26 cellular contexts compared by ENCODE assay signal in the genomic region with DNA sequence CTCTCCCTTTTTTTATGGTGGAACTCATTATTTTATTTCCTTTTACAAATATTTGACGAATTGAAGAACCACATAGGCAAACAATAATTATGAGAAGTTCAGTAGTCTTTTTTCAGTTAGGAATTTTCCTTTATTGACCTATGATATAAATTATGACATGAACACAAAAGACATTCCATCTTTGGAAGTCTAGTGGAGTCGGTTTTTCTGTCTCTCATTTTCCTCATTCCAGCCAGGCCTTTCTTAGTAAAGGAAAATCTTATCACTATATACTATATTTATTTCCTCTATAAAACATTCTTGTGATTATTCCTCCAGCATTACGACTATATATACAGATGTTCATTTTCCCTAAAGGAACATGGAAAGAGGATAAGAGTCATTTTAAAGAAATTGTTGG.
DNase-seq lines count a peak whose midpoint lies in the region; ATAC-seq, FAIRE-seq and TF ChIP-seq lines count a peak whose summit lies in the region.
"Had no signal": no experiment of that assay in that cellular context is flagged by ENCODE, and none has a peak within 500 bp of the region (broad histone marks: within the 10 kb centered on the region; RNA-seq: fewer than 3 reads in every experiment).

No MANE protein-coding gene starts in this region.

- 7% methylated on average over 3 of the region's 3 CpGs for WGBS in A549 (ENCODE audit: missing lambda C conversion rate)

- CTCF ChIA-PET in A549 (lab: Yijun Ruan, JAX): interaction anchor here (1.2 kb wide), 1 partner anchor 17 kb away, joined by 5 read pairs; no protein-coding TSS in a partner anchor
- CTCF ChIA-PET in PC-3 (lab: Charles Lee): no interaction called here

- FAIRE-seq in A549 (lab: Jason Lieb, UNC): no peak
- FAIRE-seq: GM12878, H1, RCC 7860 had no signal

- no peaks in the 10 kb centered on the region for H4K20me1 ChIP-seq in PC-3 (ENCODE audit: low read length)

- no peak for TF ChIP-seq POLR2A in A549 (IDR thresholded peaks at IDR 0.05; ENCODE audit: low read length)

- H3K4me2 ChIP-seq in A549 (peak overlapping the region; percentile 17; the same call in 2 of the 3 replicates), PC-3 (ENCODE audit: low read length) (peak overlapping the region; percentile 38)
- H3K4me2 ChIP-seq: KMS-11 had no signal

- H3K36me3 ChIP-seq in PC-3 (ENCODE audit: low read depth, low read length): no peaks in the 10 kb centered on the region
- H3K36me3 ChIP-seq: SJCRH30 had no signal

- intact Hi-C loops in PC-3 (cut with micrococcal nuclease): no loop called here

- H3K27me3 ChIP-seq in PC-3 (ENCODE audit: low read length): no peaks in the 10 kb centered on the region
- H3K27me3 ChIP-seq: SJCRH30 had no signal

- TF ChIP-seq EP300 in A549 (IDR thresholded peaks at IDR 0.05): no peak

- TF ChIP-seq CTCF in A549 (IDR thresholded peaks at IDR 0.05) (no peak), PC-3 (conservative IDR thresholded peaks at IDR 0.05; ENCODE audit: low read depth, low read length) (no peak), coronary artery (IDR thresholded peaks at IDR 0.05) (no peak), foreskin fibroblast (IDR thresholded peaks at IDR 0.05; ENCODE audit: low read depth, low read length) (no peak)

- POLR2A ChIA-PET in A549 (lab: Yijun Ruan, JAX) (no interaction called here), PC-3 (lab: Charles Lee; ENCODE audit: unreplicated experiment) (no interaction called here)

- no peak overlapping the region for H2AFZ ChIP-seq in PC-3 (ENCODE audit: low read length)

- H3K4me3 ChIP-seq in A549 (no peak overlapping the region), PC-3 (ENCODE audit: low read length) (no peak overlapping the region), coronary artery (peak overlapping the region; percentile 38), foreskin fibroblast (ENCODE audit: low read depth in 1 of 2, low read length in 2 of 2) (no peak overlapping the region)
- H3K4me3 ChIP-seq: GM12878, SJCRH30 had no signal

- H3F3A ChIP-seq in PC-3 (ENCODE audit: low read length, unreplicated experiment): no peaks in the 10 kb centered on the region

- H3K4me1 ChIP-seq in A549 (no peaks in the 10 kb centered on the region), PC-3 (ENCODE audit: insufficient read depth, low read length) (no peaks in the 10 kb centered on the region)

- DNase-seq in A549 (ENCODE audit: low read depth in 1 of 2, low spot score in 1 of 2): peak in 1 of 2 experiments; percentile 7
- peak; percentile 30 for DNase-seq in NCI-H1417 treated with DMSO at 0.1 percent for 48 hours (lab: John Stamatoyannopoulos, UW)
- DNase-seq in PC-3: no peak
- no peak for DNase-seq in coronary artery (ENCODE audit: low spot score)
- DNase-seq in activated gamma-delta T cell treated with Interleukin-2 at 50 U/mL for 16 hours: no peak
- DNase-seq in foreskin fibroblast: no peak
- DNase-seq in putamen (ENCODE audit: low spot score): no peak
- DNase-seq: C1 segment of cervical spinal cord; CD4-positive, alpha-beta memory T cell; COR-L47; DMS79; EL; GDM1; HCEC 1CT; NCI-H1105 treated with DMSO at 0.1 percent for 48 hours; NCI-H1694 treated with DMSO at 0.1 percent for 48 hours; NCI-H2107; NCI-H446; NCI-H524 treated with DMSO at 0.1 percent for 48 hours; SJCRH30; T-helper 2 cell had no signal

- TF ChIP-seq RAD21 in A549 (conservative IDR thresholded peaks at IDR 0.05 in 1 of 2, IDR thresholded peaks at IDR 0.05 in 1 of 2): no peak

- H3K9me3 ChIP-seq in A549 (no peaks in the 10 kb centered on the region), PC-3 (ENCODE audit: low read length) (no peaks in the 10 kb centered on the region)
- H3K9me3 ChIP-seq: SJCRH30 had no signal

- no peak overlapping the region for H3K27ac ChIP-seq in A549
- H3K27ac ChIP-seq in PC-3 (ENCODE audit: low read length): no peak overlapping the region
- no peak overlapping the region for H3K27ac ChIP-seq in coronary artery
- H3K27ac ChIP-seq: KMS-11, SJCRH30 had no signal

- H3K9ac ChIP-seq in PC-3 (ENCODE audit: low read length): no peak overlapping the region
- H3K9ac ChIP-seq: KMS-11 had no signal

- H3K9me2 ChIP-seq in PC-3 (replicated peaks; ENCODE audit: low read length): no peaks in the 10 kb centered on the region

- no peak for ATAC-seq in A549
- ATAC-seq in PC-3: no peak; the same call in 1 of the 2 replicates
- no peak for ATAC-seq in GM21529 (IDR thresholded peaks at IDR 0.05; ENCODE audit: unreplicated experiment)
- ATAC-seq: GM12878 had no signal

- no TSS peak for BruUV-seq in PC-3 (replicated peaks; lab: Mats Ljungman, UMichigan)

- H3K79me2 ChIP-seq in PC-3 (ENCODE audit: low read length): no peaks in the 10 kb centered on the region

TF ChIP-seq in A549, 52 proteins besides CTCF, POLR2A, EP300 and RAD21:
- TF ChIP-seq, protein P1, sequence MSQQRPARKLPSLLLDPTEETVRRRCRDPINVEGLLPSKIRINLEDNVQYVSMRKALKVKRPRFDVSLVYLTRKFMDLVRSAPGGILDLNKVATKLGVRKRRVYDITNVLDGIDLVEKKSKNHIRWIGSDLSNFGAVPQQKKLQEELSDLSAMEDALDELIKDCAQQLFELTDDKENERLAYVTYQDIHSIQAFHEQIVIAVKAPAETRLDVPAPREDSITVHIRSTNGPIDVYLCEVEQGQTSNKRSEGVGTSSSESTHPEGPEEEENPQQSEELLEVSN (IDR thresholded peaks at IDR 0.05; ENCODE audit: borderline replicate concordance, low read depth): no peak
- TF ChIP-seq, protein P2, sequence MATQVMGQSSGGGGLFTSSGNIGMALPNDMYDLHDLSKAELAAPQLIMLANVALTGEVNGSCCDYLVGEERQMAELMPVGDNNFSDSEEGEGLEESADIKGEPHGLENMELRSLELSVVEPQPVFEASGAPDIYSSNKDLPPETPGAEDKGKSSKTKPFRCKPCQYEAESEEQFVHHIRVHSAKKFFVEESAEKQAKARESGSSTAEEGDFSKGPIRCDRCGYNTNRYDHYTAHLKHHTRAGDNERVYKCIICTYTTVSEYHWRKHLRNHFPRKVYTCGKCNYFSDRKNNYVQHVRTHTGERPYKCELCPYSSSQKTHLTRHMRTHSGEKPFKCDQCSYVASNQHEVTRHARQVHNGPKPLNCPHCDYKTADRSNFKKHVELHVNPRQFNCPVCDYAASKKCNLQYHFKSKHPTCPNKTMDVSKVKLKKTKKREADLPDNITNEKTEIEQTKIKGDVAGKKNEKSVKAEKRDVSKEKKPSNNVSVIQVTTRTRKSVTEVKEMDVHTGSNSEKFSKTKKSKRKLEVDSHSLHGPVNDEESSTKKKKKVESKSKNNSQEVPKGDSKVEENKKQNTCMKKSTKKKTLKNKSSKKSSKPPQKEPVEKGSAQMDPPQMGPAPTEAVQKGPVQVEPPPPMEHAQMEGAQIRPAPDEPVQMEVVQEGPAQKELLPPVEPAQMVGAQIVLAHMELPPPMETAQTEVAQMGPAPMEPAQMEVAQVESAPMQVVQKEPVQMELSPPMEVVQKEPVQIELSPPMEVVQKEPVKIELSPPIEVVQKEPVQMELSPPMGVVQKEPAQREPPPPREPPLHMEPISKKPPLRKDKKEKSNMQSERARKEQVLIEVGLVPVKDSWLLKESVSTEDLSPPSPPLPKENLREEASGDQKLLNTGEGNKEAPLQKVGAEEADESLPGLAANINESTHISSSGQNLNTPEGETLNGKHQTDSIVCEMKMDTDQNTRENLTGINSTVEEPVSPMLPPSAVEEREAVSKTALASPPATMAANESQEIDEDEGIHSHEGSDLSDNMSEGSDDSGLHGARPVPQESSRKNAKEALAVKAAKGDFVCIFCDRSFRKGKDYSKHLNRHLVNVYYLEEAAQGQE (IDR thresholded peaks at IDR 0.05): no peak
- TF ChIP-seq ZSCAN20 (CRISPR knock-in tag; IDR thresholded peaks at IDR 0.05) (no peak), CHD4 (IDR thresholded peaks at IDR 0.05; ENCODE audit: borderline replicate concordance) (no peak), SREBF2 (IDR thresholded peaks at IDR 0.05) (no peak), ZC3H11A (IDR thresholded peaks at IDR 0.05) (no peak), NPAS2 (CRISPR knock-in tag; IDR thresholded peaks at IDR 0.05; ENCODE audit: borderline replicate concordance) (no peak), ZNF302 (CRISPR knock-in tag; IDR thresholded peaks at IDR 0.05) (no peak), HOXA7 (CRISPR knock-in tag; IDR thresholded peaks at IDR 0.05) (no peak), CBX8 (IDR thresholded peaks at IDR 0.05) (no peak), POLR2AphosphoS2 (conservative IDR thresholded peaks at IDR 0.05; ENCODE audit: low read length) (no peak), MYC (IDR thresholded peaks at IDR 0.05; ENCODE audit: borderline replicate concordance, low read length) (no peak), MAZ (IDR thresholded peaks at IDR 0.05; ENCODE audit: borderline replicate concordance, low read depth, low read length) (no peak), HOXB5 (CRISPR knock-in tag; IDR thresholded peaks at IDR 0.05) (no peak)
- TF ChIP-seq, protein P3, sequence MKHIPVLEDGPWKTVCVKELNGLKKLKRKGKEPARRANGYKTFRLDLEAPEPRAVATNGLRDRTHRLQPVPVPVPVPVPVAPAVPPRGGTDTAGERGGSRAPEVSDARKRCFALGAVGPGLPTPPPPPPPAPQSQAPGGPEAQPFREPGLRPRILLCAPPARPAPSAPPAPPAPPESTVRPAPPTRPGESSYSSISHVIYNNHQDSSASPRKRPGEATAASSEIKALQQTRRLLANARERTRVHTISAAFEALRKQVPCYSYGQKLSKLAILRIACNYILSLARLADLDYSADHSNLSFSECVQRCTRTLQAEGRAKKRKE (CRISPR knock-in tag; IDR thresholded peaks at IDR 0.05; ENCODE audit: low read depth): no peak
- TF ChIP-seq, protein P4, sequence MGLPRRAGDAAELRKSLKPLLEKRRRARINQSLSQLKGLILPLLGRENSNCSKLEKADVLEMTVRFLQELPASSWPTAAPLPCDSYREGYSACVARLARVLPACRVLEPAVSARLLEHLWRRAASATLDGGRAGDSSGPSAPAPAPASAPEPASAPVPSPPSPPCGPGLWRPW (IDR thresholded peaks at IDR 0.05): no peak
- TF ChIP-seq, protein P5, sequence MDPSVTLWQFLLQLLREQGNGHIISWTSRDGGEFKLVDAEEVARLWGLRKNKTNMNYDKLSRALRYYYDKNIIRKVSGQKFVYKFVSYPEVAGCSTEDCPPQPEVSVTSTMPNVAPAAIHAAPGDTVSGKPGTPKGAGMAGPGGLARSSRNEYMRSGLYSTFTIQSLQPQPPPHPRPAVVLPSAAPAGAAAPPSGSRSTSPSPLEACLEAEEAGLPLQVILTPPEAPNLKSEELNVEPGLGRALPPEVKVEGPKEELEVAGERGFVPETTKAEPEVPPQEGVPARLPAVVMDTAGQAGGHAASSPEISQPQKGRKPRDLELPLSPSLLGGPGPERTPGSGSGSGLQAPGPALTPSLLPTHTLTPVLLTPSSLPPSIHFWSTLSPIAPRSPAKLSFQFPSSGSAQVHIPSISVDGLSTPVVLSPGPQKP (IDR thresholded peaks at IDR 0.05; ENCODE audit: low read depth, low read length): no peak
